Comparison of ENCODE assay signal across 20 cellular contexts in genomic region chr3:60303160-60303559, GRCh38.
"Had no signal": no experiment of that assay in that cellular context is flagged by ENCODE, and none has a peak within 500 bp of the region (broad histone marks: within the 10 kb centered on the region; RNA-seq: fewer than 3 reads in every experiment).

No MANE protein-coding gene starts in this region.

- H3K4me3 ChIP-seq: lower lobe of right lung, prostate gland, upper lobe of left lung had no signal

- H3K27ac ChIP-seq: brain microvascular endothelial cell, lower lobe of right lung, prostate gland, upper lobe of left lung had no signal

- H3K4me1 ChIP-seq: lower lobe of right lung, prostate gland, upper lobe of left lung had no signal

- H3K4me3 Mint-ChIP-seq: activated B cell treated with CpG ODN at 0.5 μM for 24 hours; activated CD4-positive, alpha-beta T cell treated with anti-CD3 and anti-CD28 coated beads, Interleukin-2, amount 10 ng/mL, durations not matched to agents 24 days and 14 days; activated CD8-positive, alpha-beta T cell treated with anti-CD3 and anti-CD28 coated beads, Interleukin-2, amount 10 ng/mL, durations not matched to agents 7 days and 5 days; effector memory CD8-positive, alpha-beta T cell; stimulated activated naive CD8-positive, alpha-beta T cell treated with anti-CD3 and anti-CD28 coated beads, Interleukin-15, amount 100 ng/mL, for 72 hours had no signal

- ATAC-seq: activated CD8-positive, alpha-beta T cell treated with anti-CD3 and anti-CD28 coated beads, Interleukin-2, amount 10 ng/mL, durations not matched to agents 7 days and 5 days; activated naive CD4-positive, alpha-beta T cell treated with anti-CD3 and anti-CD28 coated beads, Interleukin-2, amount 50 U/mL, for 72 hours; effector memory CD8-positive, alpha-beta T cell; lower lobe of right lung; stimulated activated naive CD8-positive, alpha-beta T cell treated with anti-CD3 and anti-CD28 coated beads, Interleukin-15, amount 100 ng/mL, for 72 hours had no signal

- H3K9me3 Mint-ChIP-seq: activated naive CD4-positive, alpha-beta T cell treated with anti-CD3 and anti-CD28 coated beads, Interleukin-2, amount 50 U/mL, for 72 hours; effector memory CD8-positive, alpha-beta T cell had no signal

- H3K9me3 ChIP-seq: lower lobe of right lung, prostate gland, upper lobe of left lung had no signal

- H3K27me3 Mint-ChIP-seq: activated B cell treated with CpG ODN at 0.5 μM for 24 hours; activated CD4-positive, alpha-beta T cell treated with anti-CD3 and anti-CD28 coated beads, Interleukin-2, amount 10 ng/mL, durations not matched to agents 24 days and 14 days; stimulated activated naive CD8-positive, alpha-beta T cell treated with anti-CD3 and anti-CD28 coated beads, Interleukin-15, amount 100 ng/mL, for 72 hours had no signal

- H3K36me3 ChIP-seq: brain microvascular endothelial cell, lower lobe of right lung, prostate gland, upper lobe of left lung had no signal

- H3K36me3 Mint-ChIP-seq: activated naive CD4-positive, alpha-beta T cell treated with anti-CD3 and anti-CD28 coated beads, Interleukin-2, amount 50 U/mL, for 72 hours had no signal

- H3K27ac Mint-ChIP-seq: activated B cell treated with CpG ODN at 0.5 μM for 24 hours; activated CD4-positive, alpha-beta T cell treated with anti-CD3 and anti-CD28 coated beads, Interleukin-2, amount 10 ng/mL, durations not matched to agents 24 days and 14 days; activated CD8-positive, alpha-beta T cell treated with anti-CD3 and anti-CD28 coated beads, Interleukin-2, amount 10 ng/mL, durations not matched to agents 7 days and 5 days; activated naive CD4-positive, alpha-beta T cell treated with anti-CD3 and anti-CD28 coated beads, Interleukin-2, amount 50 U/mL, for 72 hours; effector memory CD8-positive, alpha-beta T cell; stimulated activated naive CD8-positive, alpha-beta T cell treated with anti-CD3 and anti-CD28 coated beads, Interleukin-15, amount 100 ng/mL, for 72 hours had no signal

- DNase-seq: activated B cell treated with CpG ODN at 0.5 μM for 24 hours; activated CD4-positive, alpha-beta T cell treated with anti-CD3 and anti-CD28 coated beads, Interleukin-2, amount 10 ng/mL, durations not matched to agents 24 days and 14 days; activated CD8-positive, alpha-beta memory T cell treated with anti-CD3 and anti-CD28 coated beads, Interleukin-2, amount 50 U/mL, for 4 hours; activated CD8-positive, alpha-beta T cell treated with anti-CD3 and anti-CD28 coated beads, Interleukin-2, amount 10 ng/mL, durations not matched to agents 7 days and 5 days; activated effector memory CD4-positive, alpha-beta T cell treated with anti-CD3 and anti-CD28 coated beads, Interleukin-2, amount 50 U/mL, for 16 hours; activated T-cell treated with anti-CD3 and anti-CD28 coated beads, Interleukin-2, amount 50 U/mL, for 48 hours; amygdala; brain microvascular endothelial cell; dermis blood vessel endothelial cell; effector memory CD8-positive, alpha-beta T cell; hippocampal formation; lower lobe of right lung; midbrain; right cardiac atrium; stimulated activated CD4-positive, alpha-beta T cell treated with anti-CD3 and anti-CD28 coated beads, Interleukin-1b, Interleukin-23, amount 100 ng/mL, for 48 hours; stimulated activated naive CD8-positive, alpha-beta T cell treated with anti-CD3 and anti-CD28 coated beads, Interleukin-15, amount 100 ng/mL, for 72 hours; SW 1271; upper lobe of left lung had no signal

- H3K4me1 Mint-ChIP-seq: activated B cell treated with CpG ODN at 0.5 μM for 24 hours had no signal

- H3K27me3 ChIP-seq: brain microvascular endothelial cell, upper lobe of left lung had no signal
